ENCODE assay signal across 29 cellular contexts in the genomic region with DNA sequence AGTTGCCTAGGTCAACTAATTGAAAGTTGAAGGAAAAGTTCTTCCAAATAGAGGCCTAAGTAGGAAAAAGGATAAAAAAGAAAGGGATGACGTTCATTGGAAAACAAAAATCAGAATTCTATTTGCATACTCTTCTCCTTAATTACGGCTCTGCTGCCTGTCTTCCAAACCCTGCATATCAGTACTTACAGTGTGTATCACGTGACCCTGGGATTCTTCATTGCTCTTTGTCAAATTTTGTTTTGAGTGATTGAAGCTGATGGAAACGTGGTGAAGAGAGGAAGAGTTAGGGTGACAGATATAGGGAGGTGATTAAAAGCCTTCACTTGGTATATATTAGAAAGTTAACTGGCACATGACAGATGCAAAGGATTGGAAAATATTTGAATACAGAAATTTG.
"Had no signal": no experiment of that assay in that cellular context is flagged by ENCODE, and none has a peak within 500 bp of the region (broad histone marks: within the 10 kb centered on the region; RNA-seq: fewer than 3 reads in every experiment).

No MANE protein-coding gene starts in this region.

- H3K9me3 Mint-ChIP-seq: type B pancreatic cell had no signal

- H3K4me3 Mint-ChIP-seq: stimulated activated effector memory CD8-positive, alpha-beta T cell treated with anti-CD3 and anti-CD28 coated beads, Interleukin-12 subunit alpha, Interleukin-12 subunit beta, amount 100 ng/mL, for 72 hours; stimulated activated memory B cell treated with anti-CD40 and anti-IgM and Interleukin-4, amounts not matched to agents 10 μg/mL and 1 μg/mL and 100 μg/mL, for 72 hours; stimulated activated naive B cell treated with anti-CD40 and anti-IgM and Interleukin-4, amounts not matched to agents 10 μg/mL and 1 μg/mL and 100 μg/mL, for 72 hours; stimulated activated naive CD8-positive, alpha-beta T cell treated with anti-CD3 and anti-CD28 coated beads, Interleukin-15, amount 100 ng/mL, for 72 hours; stimulated activated naive CD8-positive, alpha-beta T cell treated with anti-CD3 and anti-CD28 coated beads, Interleukin-15, Interleukin-2, amounts not matched to agents 100 ng/mL and 50 ng/mL, for 24 hours; type B pancreatic cell had no signal

- H3K27ac Mint-ChIP-seq: stimulated activated effector memory CD8-positive, alpha-beta T cell treated with anti-CD3 and anti-CD28 coated beads, Interleukin-12 subunit alpha, Interleukin-12 subunit beta, amount 100 ng/mL, for 72 hours; stimulated activated memory B cell treated with anti-CD40 and anti-IgM and Interleukin-4, amounts not matched to agents 10 μg/mL and 1 μg/mL and 100 μg/mL, for 72 hours; stimulated activated naive B cell treated with anti-CD40 and anti-IgM and Interleukin-4, amounts not matched to agents 10 μg/mL and 1 μg/mL and 100 μg/mL, for 72 hours; stimulated activated naive CD8-positive, alpha-beta T cell treated with anti-CD3 and anti-CD28 coated beads, Interleukin-15, amount 100 ng/mL, for 72 hours; stimulated activated naive CD8-positive, alpha-beta T cell treated with anti-CD3 and anti-CD28 coated beads, Interleukin-15, Interleukin-2, amounts not matched to agents 100 ng/mL and 50 ng/mL, for 24 hours; type B pancreatic cell had no signal

- DNase-seq: stimulated activated CD4-positive, alpha-beta T cell treated with anti-CD3 and anti-CD28 coated beads, Interleukin-2, amount 100 ng/mL, for 48 hours; stimulated activated CD4-positive, alpha-beta T cell treated with anti-CD3 and anti-CD28 coated beads, Interleukin-4, amount 100 ng/mL, for 1 hour; stimulated activated CD4-positive, alpha-beta T cell treated with anti-CD3 and anti-CD28 coated beads, Interleukin-4, amount 100 ng/mL, for 24 hours; stimulated activated CD4-positive, alpha-beta T cell treated with anti-CD3 and anti-CD28 coated beads, Interleukin-4, amount 100 ng/mL, for 4 hours; stimulated activated CD8-positive, alpha-beta memory T cell treated with anti-CD3 and anti-CD28 coated beads, Interleukin-4, amount 100 ng/mL, for 48 hours; stimulated activated naive B cell treated with anti-CD40 and anti-IgM and Interleukin-4, amounts not matched to agents 10 μg/mL and 1 μg/mL and 100 μg/mL, for 72 hours; stimulated activated naive CD4-positive, alpha-beta T cell; stimulated activated naive CD4-positive, alpha-beta T cell treated with Interleukin-2 at 50 U/mL for 16 hours; stimulated activated naive CD8-positive, alpha-beta T cell treated with anti-CD3 and anti-CD28 coated beads, Interleukin-15, amount 100 ng/mL, for 72 hours; stimulated activated naive CD8-positive, alpha-beta T cell treated with anti-CD3 and anti-CD28 coated beads, Interleukin-15, Interleukin-2, amounts not matched to agents 100 U/mL and 50 U/mL, for 24 hours; stomach; substantia nigra; testis; thyroid gland; tibial artery; transverse colon; trophoblast cell; upper lobe of left lung; upper lobe of right lung; uterus had no signal

- H3K4me1 ChIP-seq: stomach, suprapubic skin, testis, thyroid gland, tibial artery, transverse colon, upper lobe of left lung, upper lobe of right lung, uterus, vagina had no signal

- H3K4me3 ChIP-seq: stomach, suprapubic skin, testis, thoracic aorta, thyroid gland, tibial artery, tibial nerve, transverse colon, upper lobe of left lung, upper lobe of right lung, uterus, vagina had no signal

- H3K27me3 ChIP-seq: stomach, suprapubic skin, testis, thyroid gland, tibial artery, tibial nerve, transverse colon, upper lobe of left lung, upper lobe of right lung, uterus, vagina had no signal

- ATAC-seq: stimulated activated effector memory CD8-positive, alpha-beta T cell treated with anti-CD3 and anti-CD28 coated beads, Interleukin-12 subunit alpha, Interleukin-12 subunit beta, amount 100 ng/mL, for 72 hours; stimulated activated memory B cell treated with anti-CD40 and anti-IgM and Interleukin-4, amounts not matched to agents 10 μg/mL and 1 μg/mL and 100 μg/mL, for 72 hours; stimulated activated naive B cell treated with anti-CD40 and anti-IgM and Interleukin-4, amounts not matched to agents 10 μg/mL and 1 μg/mL and 100 μg/mL, for 72 hours; stimulated activated naive CD8-positive, alpha-beta T cell treated with anti-CD3 and anti-CD28 coated beads, Interleukin-15, amount 100 ng/mL, for 72 hours; stimulated activated naive CD8-positive, alpha-beta T cell treated with anti-CD3 and anti-CD28 coated beads, Interleukin-15, Interleukin-2, amounts not matched to agents 100 U/mL and 50 U/mL, for 24 hours; upper lobe of right lung had no signal

- FAIRE-seq: urothelium cell line had no signal

- H3K27ac ChIP-seq: stomach, suprapubic skin, testis, thoracic aorta, thyroid gland, tibial artery, tibial nerve, transverse colon, upper lobe of left lung, upper lobe of right lung, uterus, vagina had no signal

- H3K36me3 ChIP-seq: stomach, suprapubic skin, thoracic aorta, thyroid gland, tibial artery, tibial nerve, transverse colon, upper lobe of left lung, upper lobe of right lung, uterus, vagina had no signal

- H3K9me3 ChIP-seq: testis, thoracic aorta, thyroid gland, tibial artery, transverse colon, upper lobe of left lung, upper lobe of right lung, uterus, vagina had no signal

- H3K27me3 Mint-ChIP-seq: stimulated activated memory B cell treated with anti-CD40 and anti-IgM and Interleukin-4, amounts not matched to agents 10 μg/mL and 1 μg/mL and 100 μg/mL, for 72 hours; stimulated activated naive B cell treated with anti-CD40 and anti-IgM and Interleukin-4, amounts not matched to agents 10 μg/mL and 1 μg/mL and 100 μg/mL, for 72 hours; stimulated activated naive CD8-positive, alpha-beta T cell treated with anti-CD3 and anti-CD28 coated beads, Interleukin-15, amount 100 ng/mL, for 72 hours; stimulated activated naive CD8-positive, alpha-beta T cell treated with anti-CD3 and anti-CD28 coated beads, Interleukin-15, Interleukin-2, amounts not matched to agents 100 ng/mL and 50 ng/mL, for 24 hours had no signal
